Comparison of ENCODE assay signal across 2 cellular contexts in genomic region chr2:191649519-191649918, GRCh38.
TF ChIP-seq lines count a peak whose summit lies in the region.

No MANE protein-coding gene starts in this region.

TF ChIP-seq in IMR-90, 13 proteins besides CTCF, POLR2A, EP300 and RAD21:
- TF ChIP-seq NFE2L2 (IDR thresholded peaks at IDR 0.05; ENCODE audit: low read depth, low read length): no peak
- TF ChIP-seq MXI1 (IDR thresholded peaks at IDR 0.05; ENCODE audit: borderline replicate concordance, low read depth, low read length): no peak
- no peak for TF ChIP-seq MAFK (IDR thresholded peaks at IDR 0.05; ENCODE audit: low read depth, low read length)
- TF ChIP-seq MAZ (IDR thresholded peaks at IDR 0.05; ENCODE audit: borderline replicate concordance, low read depth, low read length): no peak
- no peak for TF ChIP-seq ELK1 (IDR thresholded peaks at IDR 0.05; ENCODE audit: borderline replicate concordance, low read depth, low read length)
- no peak for TF ChIP-seq SMC3 (IDR thresholded peaks at IDR 0.05; ENCODE audit: low read depth, low read length)
- no peak for TF ChIP-seq CHD1 (IDR thresholded peaks at IDR 0.05; ENCODE audit: low read depth, low read length)
- no peak for TF ChIP-seq CEBPB (IDR thresholded peaks at IDR 0.05; ENCODE audit: low read depth, low read length)
- no peak for TF ChIP-seq USF2 (IDR thresholded peaks at IDR 0.05; ENCODE audit: low read depth, low read length)
- no peak for TF ChIP-seq RFX5 (IDR thresholded peaks at IDR 0.05; ENCODE audit: low read depth, low read length)
- no peak for TF ChIP-seq FOS (IDR thresholded peaks at IDR 0.05; ENCODE audit: low read depth, low read length)
- no peak for TF ChIP-seq BHLHE40 (IDR thresholded peaks at IDR 0.05; ENCODE audit: low read depth, low read length)
- TF ChIP-seq RCOR1 (IDR thresholded peaks at IDR 0.05; ENCODE audit: insufficient replicate concordance, low read length): no peak
TF ChIP-seq in IMR-90: peak in this region for 0.

TF ChIP-seq in H1, 55 proteins besides CTCF, POLR2A, EP300 and RAD21:
- TF ChIP-seq CREB1 (IDR thresholded peaks at IDR 0.05) (no peak), SUZ12 (IDR thresholded peaks at IDR 0.05; ENCODE audit: low read length) (no peak), RXRA (IDR thresholded peaks at IDR 0.05; ENCODE audit: insufficient read depth, low read depth, low read length) (no peak), FOSL1 (IDR thresholded peaks at IDR 0.05; ENCODE audit: insufficient read depth, low read depth, low read length) (no peak)
